Comparison of ENCODE assay signal across 28 cellular contexts in the genomic region with DNA sequence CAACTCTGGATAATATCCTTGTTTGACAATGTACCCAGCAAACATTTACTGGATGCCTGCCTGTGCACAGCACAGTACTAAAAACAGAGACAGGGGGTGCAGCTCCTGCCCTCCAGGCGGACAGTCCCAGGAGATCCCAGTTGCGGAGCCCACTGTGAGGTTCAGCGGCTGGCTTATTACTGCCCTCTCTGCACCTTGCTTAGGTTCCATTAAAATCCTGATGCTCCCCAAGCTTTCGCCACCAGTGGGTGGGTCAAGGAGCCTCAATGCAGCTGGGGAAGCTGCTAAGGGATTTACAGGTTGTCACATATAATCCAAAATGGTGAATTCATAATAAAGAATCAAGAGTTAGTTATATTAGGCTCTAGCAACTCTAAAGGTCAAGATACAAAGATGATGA. TPM values are rescaled to one million over a fixed set of nuclear protein-coding genes. Genes with fewer than 3 reads are reported as not detected.
A peak's percentile ranks its signal among the peaks of the same experiment; 100 is the strongest.
DNase-seq lines count a peak whose midpoint lies in the region; ATAC-seq and TF ChIP-seq lines count a peak whose summit lies in the region.
"Had no signal": no experiment of that assay in that cellular context is flagged by ENCODE, and none has a peak within 500 bp of the region (broad histone marks: within the 10 kb centered on the region; RNA-seq: fewer than 3 reads in every experiment).

No MANE protein-coding gene starts in this region.

- H4K20me1 ChIP-seq in GM23338 (replicated peaks; ENCODE audit: insufficient read depth) = no peaks in the 10 kb centered on the region

- no peaks in the 10 kb centered on the region for H3K79me2 ChIP-seq in GM23338 (replicated peaks; ENCODE audit: insufficient read depth)

- no peaks in the 10 kb centered on the region for H3K27me3 ChIP-seq in GM23338 (ENCODE audit: insufficient read depth)
- H3K27me3 ChIP-seq: SJSA1 had no signal

- H3K4me3 Mint-ChIP-seq in GM23338 = no peak overlapping the region
- H3K4me3 Mint-ChIP-seq: CD4-positive, alpha-beta memory T cell; H9 had no signal

- H2AFZ ChIP-seq in GM23338 = peak overlapping the region; percentile 74
- H2AFZ ChIP-seq: GM23248 had no signal

- H3K36me3 ChIP-seq in GM23338 (ENCODE audit: insufficient read depth) = no peaks in the 10 kb centered on the region
- H3K36me3 ChIP-seq: SJSA1 had no signal

- H3K4me1 ChIP-seq in GM23338 (ENCODE audit: insufficient read depth) = no peaks in the 10 kb centered on the region
- H3K4me1 ChIP-seq: SJSA1 had no signal

- H3K9me2 ChIP-seq in GM23338 (ENCODE audit: insufficient read depth) = 0 out of 2 replicates have a peak, but pooled peaks cover 4% of the 10 kb centered on the region

- peaks cover 3% of the 10 kb centered on the region for H3K9me3 Mint-ChIP-seq in GM23338
- H3K9me3 Mint-ChIP-seq: CD4-positive, alpha-beta memory T cell had no signal

- H3K4me2 ChIP-seq in GM23338 = no peak overlapping the region

- DNase-seq in D341Med (ENCODE audit: low spot score) (peak; percentile 1), GM23338 (ENCODE audit: low spot score) (no peak), mesenteric fat pad (ENCODE audit: low spot score) (peak; percentile 51), NCI-H2196 (lab: John Stamatoyannopoulos, UW; ENCODE audit: unreplicated experiment) (no peak)
- DNase-seq: C1 segment of cervical spinal cord; CD4-positive, alpha-beta memory T cell; COR-L47; DMS79; EL; GDM1; GM23248; H9; KBM-7; NCI-H1105 treated with DMSO at 0.1 percent for 48 hours; NCI-H146; NCI-H1930; NCI-H2107; NCI-H446; NCI-H524 treated with DMSO at 0.1 percent for 48 hours; NCI-H774; PC-3 had no signal

- H3K4me1 Mint-ChIP-seq in GM23338 = peaks cover 5% of the 10 kb centered on the region; the same call in 2 of the 3 replicates
- H3K4me1 Mint-ChIP-seq: CD4-positive, alpha-beta memory T cell had no signal

- no peaks in the 10 kb centered on the region for H3K36me3 Mint-ChIP-seq in GM23338 (ENCODE audit: low read depth)
- H3K36me3 Mint-ChIP-seq: CD4-positive, alpha-beta memory T cell had no signal

- no peak for ATAC-seq in GM23338
- ATAC-seq in HG03045 (IDR thresholded peaks at IDR 0.05; ENCODE audit: unreplicated experiment) = no peak
- no peak for ATAC-seq in HG03439 (IDR thresholded peaks at IDR 0.05; ENCODE audit: unreplicated experiment)
- ATAC-seq: GM12878, PC-3 had no signal

- H3K27ac ChIP-seq in GM23338 (ENCODE audit: low read depth) = no peak overlapping the region
- peak overlapping the region; percentile 19 for H3K27ac ChIP-seq in temporal lobe (ENCODE audit: low read depth, low read length)
- H3K27ac ChIP-seq: GM23248, SJSA1 had no signal

- H3K27ac Mint-ChIP-seq in GM23338 = no peak overlapping the region; the same call in 1 of the 2 replicates
- H3K27ac Mint-ChIP-seq: CD4-positive, alpha-beta memory T cell; H9 had no signal

- no peak overlapping the region for H3K4me3 ChIP-seq in GM23338
- H3K4me3 ChIP-seq: GM12878, GM23248, SJSA1 had no signal

- TF ChIP-seq CTCF in GM23338 (conservative IDR thresholded peaks at IDR 0.05; ENCODE audit: low read depth in 2 of 2) = no peak

- no peaks in the 10 kb centered on the region for H3F3A ChIP-seq in GM23338 (replicated peaks; ENCODE audit: low read depth)

- peaks cover 5% of the 10 kb centered on the region for H3K27me3 Mint-ChIP-seq in GM23338 (ENCODE audit: insufficient read depth, low read depth, poor library complexity)
- H3K27me3 Mint-ChIP-seq: CD4-positive, alpha-beta memory T cell had no signal

TF ChIP-seq in GM23338, 12 proteins besides CTCF, POLR2A, EP300 and RAD21 (continues in another document):
- TF ChIP-seq, protein P1, sequence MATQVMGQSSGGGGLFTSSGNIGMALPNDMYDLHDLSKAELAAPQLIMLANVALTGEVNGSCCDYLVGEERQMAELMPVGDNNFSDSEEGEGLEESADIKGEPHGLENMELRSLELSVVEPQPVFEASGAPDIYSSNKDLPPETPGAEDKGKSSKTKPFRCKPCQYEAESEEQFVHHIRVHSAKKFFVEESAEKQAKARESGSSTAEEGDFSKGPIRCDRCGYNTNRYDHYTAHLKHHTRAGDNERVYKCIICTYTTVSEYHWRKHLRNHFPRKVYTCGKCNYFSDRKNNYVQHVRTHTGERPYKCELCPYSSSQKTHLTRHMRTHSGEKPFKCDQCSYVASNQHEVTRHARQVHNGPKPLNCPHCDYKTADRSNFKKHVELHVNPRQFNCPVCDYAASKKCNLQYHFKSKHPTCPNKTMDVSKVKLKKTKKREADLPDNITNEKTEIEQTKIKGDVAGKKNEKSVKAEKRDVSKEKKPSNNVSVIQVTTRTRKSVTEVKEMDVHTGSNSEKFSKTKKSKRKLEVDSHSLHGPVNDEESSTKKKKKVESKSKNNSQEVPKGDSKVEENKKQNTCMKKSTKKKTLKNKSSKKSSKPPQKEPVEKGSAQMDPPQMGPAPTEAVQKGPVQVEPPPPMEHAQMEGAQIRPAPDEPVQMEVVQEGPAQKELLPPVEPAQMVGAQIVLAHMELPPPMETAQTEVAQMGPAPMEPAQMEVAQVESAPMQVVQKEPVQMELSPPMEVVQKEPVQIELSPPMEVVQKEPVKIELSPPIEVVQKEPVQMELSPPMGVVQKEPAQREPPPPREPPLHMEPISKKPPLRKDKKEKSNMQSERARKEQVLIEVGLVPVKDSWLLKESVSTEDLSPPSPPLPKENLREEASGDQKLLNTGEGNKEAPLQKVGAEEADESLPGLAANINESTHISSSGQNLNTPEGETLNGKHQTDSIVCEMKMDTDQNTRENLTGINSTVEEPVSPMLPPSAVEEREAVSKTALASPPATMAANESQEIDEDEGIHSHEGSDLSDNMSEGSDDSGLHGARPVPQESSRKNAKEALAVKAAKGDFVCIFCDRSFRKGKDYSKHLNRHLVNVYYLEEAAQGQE (IDR thresholded peaks at IDR 0.05; ENCODE audit: unreplicated experiment) = no peak
- TF ChIP-seq, protein P2, sequence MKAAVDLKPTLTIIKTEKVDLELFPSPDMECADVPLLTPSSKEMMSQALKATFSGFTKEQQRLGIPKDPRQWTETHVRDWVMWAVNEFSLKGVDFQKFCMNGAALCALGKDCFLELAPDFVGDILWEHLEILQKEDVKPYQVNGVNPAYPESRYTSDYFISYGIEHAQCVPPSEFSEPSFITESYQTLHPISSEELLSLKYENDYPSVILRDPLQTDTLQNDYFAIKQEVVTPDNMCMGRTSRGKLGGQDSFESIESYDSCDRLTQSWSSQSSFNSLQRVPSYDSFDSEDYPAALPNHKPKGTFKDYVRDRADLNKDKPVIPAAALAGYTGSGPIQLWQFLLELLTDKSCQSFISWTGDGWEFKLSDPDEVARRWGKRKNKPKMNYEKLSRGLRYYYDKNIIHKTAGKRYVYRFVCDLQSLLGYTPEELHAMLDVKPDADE (IDR thresholded peaks at IDR 0.05) = no peak
- no peak for TF ChIP-seq ZNF331 (CRISPR knock-in tag; IDR thresholded peaks at IDR 0.05; ENCODE audit: low read depth)
- no peak for TF ChIP-seq ZNF114 (CRISPR knock-in tag; IDR thresholded peaks at IDR 0.05)

RNA-seq across cellular contexts. Expression of a gene that starts 38.3 kb away (rescaled TPM):
- total RNA-seq in GM23338 (2014; rRNA removed; shearing (Covaris generic)) = 0.14 and 0.85 TPM in 2 replicates
- polyA plus RNA-seq in GM23338 (2016; fragmentation: Nextera tagmentation; extraction: Ambion mirVana) = 0.16 and 0.50 TPM in 2 replicates
- total RNA-seq in mesenteric fat pad = 7.9 TPM
- 1.2 TPM for total RNA-seq in temporal lobe
- total RNA-seq: A673, GM23248, LHCN-M2, PC-3, SJSA1 had no signal
- polyA plus RNA-seq: GM23248 had no signal

Comparison
In these comparisons a context has a peak if more than half of its experiments do, and no peak if none do; other contexts are left out.
1. DNase-seq: peak in D341Med (single experiment) and mesenteric fat pad (single experiment); none in GM23338 (single experiment) and NCI-H2196 (single experiment).